In genomic region chr1:161539731-161540561, GRCh38 we compare ENCODE assay signal across 8 cellular contexts. TPM values are rescaled to one million over a fixed set of nuclear protein-coding genes. Genes with fewer than 3 reads are reported as not detected.
A peak's percentile ranks its signal among the peaks of the same experiment; 100 is the strongest.
DNase-seq lines count a peak whose midpoint lies in the region; ATAC-seq and TF ChIP-seq lines count a peak whose summit lies in the region.
"Not testable (repeated sequence)": the region's sequence is repeated elsewhere in the genome, so short reads cannot be mapped to it uniquely, and the experiment has no call there.

No MANE protein-coding gene starts in this region.

- CTCF ChIA-PET in HEK293T (lab: Yijun Ruan, JAX): interaction anchor here (0.6 kb wide), 1 partner anchor 249 kb away, joined by 7 read pairs; no protein-coding TSS in a partner anchor

- H3K9me3 ChIP-seq in MM.1S (replicated peaks; ENCODE audit: insufficient read depth, low read length); osteoblast (ENCODE audit: low read depth, low read length); suprapubic skin: not testable (repeated sequence)

- peak overlapping the region; percentile 73 for H3K27ac ChIP-seq in MM.1S (ENCODE audit: low read length)
- peak overlapping the region; percentile 61 for H3K27ac ChIP-seq in osteoblast (ENCODE audit: low read depth, low read length)
- peak overlapping the region; percentile 88 for H3K27ac ChIP-seq in suprapubic skin

- peak overlapping the region; percentile 60 for H3K9ac ChIP-seq in MM.1S (ENCODE audit: low read length)

- H3K36me3 ChIP-seq in MM.1S (replicated peaks; ENCODE audit: insufficient read depth, low read length); osteoblast (ENCODE audit: insufficient read depth, low read length); suprapubic skin: not testable (repeated sequence)

- not testable (repeated sequence) for H3K9me2 ChIP-seq in MM.1S (replicated peaks; ENCODE audit: insufficient read depth, low read length)

- peak overlapping the region; percentile 46 for H2AFZ ChIP-seq in MM.1S (ENCODE audit: low read length)
- H2AFZ ChIP-seq in osteoblast (ENCODE audit: low read length): peak overlapping the region; percentile 90

- H3K36me3 Mint-ChIP-seq in activated naive CD4-positive, alpha-beta T cell treated with anti-CD3 and anti-CD28 coated beads, Interleukin-2, amount 50 U/mL, for 72 hours: not testable (repeated sequence)

- not testable (repeated sequence) for TF ChIP-seq EP300 in suprapubic skin (IDR thresholded peaks at IDR 0.05)

- not testable (repeated sequence) for H3K9me3 Mint-ChIP-seq in activated naive CD4-positive, alpha-beta T cell treated with anti-CD3 and anti-CD28 coated beads, Interleukin-2, amount 50 U/mL, for 72 hours

- peak overlapping the region; percentile 62 for H3K4me3 ChIP-seq in MM.1S (ENCODE audit: low read length)
- H3K4me3 ChIP-seq in osteoblast (ENCODE audit: insufficient read depth, low read length): peak overlapping the region; percentile 91
- peak overlapping the region; percentile 46 for H3K4me3 ChIP-seq in suprapubic skin

- not testable (repeated sequence) for H3K79me2 ChIP-seq in MM.1S (ENCODE audit: low read length); osteoblast (ENCODE audit: insufficient read depth, low read length)

- ATAC-seq in activated naive CD4-positive, alpha-beta T cell treated with anti-CD3 and anti-CD28 coated beads, Interleukin-2, amount 50 U/mL, for 72 hours: peak; percentile 81

- not testable (repeated sequence) for H4K20me1 ChIP-seq in MM.1S (ENCODE audit: insufficient read depth, low read length); osteoblast (ENCODE audit: insufficient read depth, low read length)

- H3K27ac Mint-ChIP-seq in activated naive CD4-positive, alpha-beta T cell treated with anti-CD3 and anti-CD28 coated beads, Interleukin-2, amount 50 U/mL, for 72 hours: peak overlapping the region; percentile 97 to 98

- H3K4me2 ChIP-seq in MM.1S (ENCODE audit: low read depth, low read length) (peak overlapping the region; percentile 42), osteoblast (ENCODE audit: insufficient read depth, low read length) (peak overlapping the region; percentile 97)

- not testable (repeated sequence) for H3K27me3 ChIP-seq in MM.1S (replicated peaks; ENCODE audit: insufficient read depth, low read length); osteoblast (ENCODE audit: insufficient read depth, low read length); suprapubic skin

- intact Hi-C loops in head of caudate nucleus (cut with DNase I): not testable (repeated sequence)

- DNase-seq in GDM1 (lab: John Stamatoyannopoulos, UW) (peak; percentile 70), HEK293T (ENCODE audit: extremely low spot score) (peak; percentile 75), MM.1S (peak; percentile 97), SKM-1 treated with dmso at 0.1 percent for 144 hours (lab: John Stamatoyannopoulos, UW; ENCODE audit: unreplicated experiment) (peak; percentile 95), head of caudate nucleus (peak; percentile 52 to 91 (median 80)), osteoblast (ENCODE audit: insufficient read length, low spot score, missing footprints) (peak; percentile 83), suprapubic skin (ENCODE audit: low spot score in 2 of 2) (peak; percentile 82 to 90)
- peak; percentile 92 to 95 for DNase-seq in activated naive CD4-positive, alpha-beta T cell treated with anti-CD3 and anti-CD28 coated beads, Interleukin-2, amount 50 U/mL, for 72 hours (ENCODE audit: low spot score in 2 of 2)

- not testable (repeated sequence) for H3K4me1 ChIP-seq in MM.1S (ENCODE audit: low read length); osteoblast (ENCODE audit: insufficient read depth, low read length)
- peaks cover 12% of the 10 kb centered on the region for H3K4me1 ChIP-seq in suprapubic skin

- TF ChIP-seq CTCF in MM.1S (IDR thresholded peaks at IDR 0.05; ENCODE audit: low read length): peak; percentile 17
- TF ChIP-seq CTCF in osteoblast (IDR thresholded peaks at IDR 0.05; ENCODE audit: extremely low read depth, low read depth, low read length); suprapubic skin (IDR thresholded peaks at IDR 0.05): not testable (repeated sequence)

- WGBS in suprapubic skin: 5% methylated on average over 28 of the region's 40 CpGs

- not testable (repeated sequence) for TF ChIP-seq POLR2A in suprapubic skin (IDR thresholded peaks at IDR 0.05)

- POLR2A ChIA-PET in HEK293T (lab: Yijun Ruan, JAX): interaction anchor here (0.9 to 1.1 kb wide), 2 partner anchors 9 to 10 kb away, joined by 3 read pairs; no protein-coding TSS in a partner anchor

- peaks cover 16% of the 10 kb centered on the region for H3F3A ChIP-seq in MM.1S (ENCODE audit: insufficient read depth, low read length)

TF ChIP-seq in HEK293T, 16 proteins besides CTCF, POLR2A, EP300 and RAD21:
- TF ChIP-seq ZNF384 (IDR thresholded peaks at IDR 0.05) (peak; percentile 92), L3MBTL2 (conservative IDR thresholded peaks at IDR 0.05) (0 out of 2 replicates have a peak, but pooled peaks have one; percentile 9)

RNA-seq across cellular contexts. Expression of gene FCGR3A, which starts 9.7 kb away (rescaled TPM):
- under 1 TPM; 0.16 to 0.59 TPM for total RNA-seq in activated naive CD4-positive, alpha-beta T cell treated with anti-CD3 and anti-CD28 coated beads, Interleukin-2, amount 50 U/mL, for 72 hours
- total RNA-seq in osteoblast: under 0.01 TPM in 1 of 2 replicates, not detected in the other
- total RNA-seq in suprapubic skin: 1 to 10 TPM in 3 of 4 donors, under 1 TPM in 1; 0.98 to 5.3 (median 1.4) TPM

RNA-seq across cellular contexts. Expression of gene HSPA6, which starts 15.6 kb away (rescaled TPM):
- total RNA-seq in activated naive CD4-positive, alpha-beta T cell treated with anti-CD3 and anti-CD28 coated beads, Interleukin-2, amount 50 U/mL, for 72 hours: under 1 TPM; 0.31 to 0.61 TPM
- total RNA-seq in osteoblast (0.36 and 0.88 TPM in 2 replicates), suprapubic skin (1 to 10 TPM; 3.6 to 8.1 (median 5.3) TPM)

RNA-seq across cellular contexts. Expression of gene FCGR2A, which starts 34.7 kb away (rescaled TPM):
- total RNA-seq in activated naive CD4-positive, alpha-beta T cell treated with anti-CD3 and anti-CD28 coated beads, Interleukin-2, amount 50 U/mL, for 72 hours: under 1 TPM in 1 of 2 donors, not detected in 1; 0.49 TPM
- total RNA-seq in osteoblast (0.59 and 1.4 TPM in 2 replicates), suprapubic skin (10 to 100 TPM in 2 of 4 donors, 1 to 10 TPM in 2; 4.3 to 27.8 (median 8.3) TPM)

Comparison
In these comparisons a context has a peak if more than half of its experiments do, and no peak if none do; other contexts are left out.
1. Peak in every context shown above with its lines: DNase-seq, ATAC-seq, H3K4me3 ChIP-seq and H3K27ac ChIP-seq.